In genomic region chr12:59023861-59024424, GRCh38 we compare ENCODE assay signal across 17 cellular contexts.
DNase-seq lines count a peak whose midpoint lies in the region; ATAC-seq, FAIRE-seq and TF ChIP-seq lines count a peak whose summit lies in the region.
"Had no signal": no experiment of that assay in that cellular context is flagged by ENCODE, and none has a peak within 500 bp of the region (broad histone marks: within the 10 kb centered on the region; RNA-seq: fewer than 3 reads in every experiment).

No MANE protein-coding gene starts in this region.

- no peaks in the 10 kb centered on the region for H4K20me1 ChIP-seq in astrocyte (ENCODE audit: insufficient read depth, low read length)

- H3K27me3 Mint-ChIP-seq in astrocyte (ENCODE audit: low read depth, unreplicated experiment), result no peaks in the 10 kb centered on the region
- H3K27me3 Mint-ChIP-seq in naive thymus-derived CD8-positive, alpha-beta T cell, result no peaks in the 10 kb centered on the region
- H3K27me3 Mint-ChIP-seq: CD4-positive, alpha-beta memory T cell had no signal

- no peak overlapping the region for H3K27ac ChIP-seq in astrocyte (ENCODE audit: low read depth, low read length)
- H3K27ac ChIP-seq: PC-9, SJCRH30 had no signal

- ATAC-seq in naive thymus-derived CD8-positive, alpha-beta T cell, result no peak
- ATAC-seq: GM12878, GM23338, K562 had no signal

- H3K4me3 Mint-ChIP-seq in astrocyte (ENCODE audit: unreplicated experiment), result peak overlapping the region; percentile 2
- no peak overlapping the region for H3K4me3 Mint-ChIP-seq in naive thymus-derived CD8-positive, alpha-beta T cell
- H3K4me3 Mint-ChIP-seq: CD4-positive, alpha-beta memory T cell; GM23338 had no signal

- no peak overlapping the region for H3K27ac Mint-ChIP-seq in astrocyte (ENCODE audit: unreplicated experiment)
- H3K27ac Mint-ChIP-seq in naive thymus-derived CD8-positive, alpha-beta T cell, result no peak overlapping the region
- H3K27ac Mint-ChIP-seq: CD4-positive, alpha-beta memory T cell; GM23338 had no signal

- H3K36me3 ChIP-seq in astrocyte (ENCODE audit: insufficient read depth, low read length) (no peaks in the 10 kb centered on the region), skeletal muscle satellite cell (ENCODE audit: insufficient read depth, low read length) (no peaks in the 10 kb centered on the region), H7 (replicated peaks; ENCODE audit: control insufficient read depth, insufficient read depth, low read length) (no peaks in the 10 kb centered on the region)
- H3K36me3 ChIP-seq: SJCRH30 had no signal

- H3K36me3 Mint-ChIP-seq in astrocyte (ENCODE audit: low read depth, unreplicated experiment), result no peaks in the 10 kb centered on the region
- H3K36me3 Mint-ChIP-seq in naive thymus-derived CD8-positive, alpha-beta T cell, result no peaks in the 10 kb centered on the region
- H3K36me3 Mint-ChIP-seq: CD4-positive, alpha-beta memory T cell had no signal

- H3K4me1 ChIP-seq in astrocyte (ENCODE audit: insufficient read depth, low read length) (no peaks in the 10 kb centered on the region), skeletal muscle satellite cell (ENCODE audit: control insufficient read depth, insufficient read depth, low read length) (peaks cover 12% of the 10 kb centered on the region)

- FAIRE-seq in astrocyte (lab: Jason Lieb, UNC), result no peak
- FAIRE-seq: GM12878, GM18507, K562 had no signal

- H3K9me3 Mint-ChIP-seq in astrocyte (ENCODE audit: unreplicated experiment), result peaks cover 2% of the 10 kb centered on the region
- peaks cover 0 to 13% (median 0%) of the 10 kb centered on the region in 9 donors for H3K9me3 Mint-ChIP-seq in naive thymus-derived CD8-positive, alpha-beta T cell
- H3K9me3 Mint-ChIP-seq: GM23338 had no signal

- H3K4me1 Mint-ChIP-seq in astrocyte (ENCODE audit: low read depth, unreplicated experiment), result peaks cover 8% of the 10 kb centered on the region
- H3K4me1 Mint-ChIP-seq in naive thymus-derived CD8-positive, alpha-beta T cell, result no peaks in the 10 kb centered on the region
- H3K4me1 Mint-ChIP-seq: CD4-positive, alpha-beta memory T cell had no signal

- DNase-seq in GM03348 (ENCODE audit: low spot score), result peak; percentile 39
- DNase-seq in astrocyte (ENCODE audit: low read depth), result peak; percentile 35
- peak; percentile 28 for DNase-seq in myocyte (ENCODE audit: low read depth)
- no peak for DNase-seq in H7
- DNase-seq in naive thymus-derived CD8-positive, alpha-beta T cell, result no peak
- DNase-seq in NCI-H1105 (lab: John Stamatoyannopoulos, UW), result no peak
- DNase-seq: CD4-positive, alpha-beta memory T cell; NCI-H1048; NCI-H1694; NCI-H524; PC-9; SJCRH30 had no signal

- H3K27me3 ChIP-seq in astrocyte (ENCODE audit: insufficient read depth, low read length) (no peaks in the 10 kb centered on the region), skeletal muscle satellite cell (ENCODE audit: control insufficient read depth, insufficient read depth, low read length) (no peaks in the 10 kb centered on the region), H7 (ENCODE audit: control insufficient read depth, insufficient read depth, low read length) (no peaks in the 10 kb centered on the region; the same call in 1 of the 2 replicates)
- H3K27me3 ChIP-seq: SJCRH30 had no signal

- H3K4me3 ChIP-seq in astrocyte (ENCODE audit: insufficient read depth, low read depth, low read length) (no peak overlapping the region), skeletal muscle satellite cell (ENCODE audit: low read length) (no peak overlapping the region), H7 (ENCODE audit: insufficient read depth, low read depth, low read length) (no peak overlapping the region)
- H3K4me3 ChIP-seq: GM12878, GM23338, K562, PC-9, SJCRH30 had no signal

- H3K9ac ChIP-seq in astrocyte (ENCODE audit: low read length) (no peak overlapping the region), skeletal muscle satellite cell (ENCODE audit: low read depth, low read length) (no peak overlapping the region)

- TF ChIP-seq CTCF in astrocyte (IDR thresholded peaks at IDR 0.05; ENCODE audit: insufficient read depth, low read depth, low read length), result no peak

- H3K9me3 ChIP-seq in astrocyte (ENCODE audit: insufficient read depth, low read depth, low read length), result no peaks in the 10 kb centered on the region
- no peaks in the 10 kb centered on the region for H3K9me3 ChIP-seq in skeletal muscle satellite cell (replicated peaks; ENCODE audit: low read length)
- H3K9me3 ChIP-seq: SJCRH30 had no signal

- no peak overlapping the region for H3K4me2 ChIP-seq in astrocyte (ENCODE audit: low read length)
- H3K4me2 ChIP-seq in skeletal muscle satellite cell (ENCODE audit: low read length), result peak overlapping the region; percentile 24
- H3K4me2 ChIP-seq: GM23338, PC-9 had no signal

- H3K79me2 ChIP-seq in astrocyte (ENCODE audit: insufficient read depth, low read length), result no peaks in the 10 kb centered on the region

- POLR2A ChIA-PET in naive thymus-derived CD8-positive, alpha-beta T cell (lab: Charles Lee), result no interaction called here

- no peak overlapping the region for H2AFZ ChIP-seq in astrocyte (ENCODE audit: low read depth, low read length)
- H2AFZ ChIP-seq: GM23338, PC-9 had no signal

Comparison
In these comparisons a context has a peak if more than half of its experiments do, and no peak if none do; other contexts are left out.
1. DNase-seq: peak in GM03348 (single experiment), astrocyte (single experiment) and myocyte (single experiment); none in H7 (single experiment), naive thymus-derived CD8-positive, alpha-beta T cell (0 of 10) and NCI-H1105 (single experiment).